In the genomic region with DNA sequence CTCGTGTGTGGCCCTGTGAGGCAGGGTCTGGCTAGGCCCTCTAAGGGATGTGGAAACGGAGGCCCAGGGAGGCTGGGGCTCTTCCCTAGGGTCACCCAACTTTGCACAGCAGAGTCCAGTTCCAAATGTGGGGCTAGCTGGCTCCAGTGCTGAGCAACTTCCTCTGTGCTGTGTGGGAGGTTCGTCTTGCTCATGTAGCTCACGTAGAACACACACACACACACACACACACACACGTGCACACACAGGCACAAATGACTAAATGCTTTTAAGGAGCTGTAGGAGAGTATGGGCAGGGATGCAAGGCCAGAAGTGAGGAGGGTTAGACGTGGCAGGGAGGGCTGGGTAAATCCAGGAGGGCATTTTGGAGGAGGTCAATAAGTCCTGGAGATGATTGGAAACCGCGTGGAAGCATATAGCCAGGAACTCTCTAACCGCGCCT, we compare ENCODE assay signal across 9 cellular contexts.
DNase-seq lines count a peak whose midpoint lies in the region; ATAC-seq lines count a peak whose summit lies in the region.
"Had no signal": no experiment of that assay in that cellular context is flagged by ENCODE, and none has a peak within 500 bp of the region (broad histone marks: within the 10 kb centered on the region; RNA-seq: fewer than 3 reads in every experiment).

No MANE protein-coding gene starts in this region.

- no peaks in the 10 kb centered on the region for H3K9me3 Mint-ChIP-seq in CD8-positive, alpha-beta memory T cell
- no peaks in the 10 kb centered on the region for H3K9me3 Mint-ChIP-seq in activated CD4-positive, alpha-beta T cell treated with anti-CD3 and anti-CD28 coated beads, Interleukin-2, amount 10 ng/mL, durations not matched to agents 7 days and 5 days

- H3K4me1 Mint-ChIP-seq in CD8-positive, alpha-beta memory T cell: peaks cover 62 to 83% (median 74%) of the 10 kb centered on the region in 3 donors
- peaks cover 54% of the 10 kb centered on the region for H3K4me1 Mint-ChIP-seq in activated CD4-positive, alpha-beta T cell treated with anti-CD3 and anti-CD28 coated beads, Interleukin-2, amount 10 ng/mL, durations not matched to agents 7 days and 5 days

- H3K27ac Mint-ChIP-seq in CD8-positive, alpha-beta memory T cell: peak overlapping the region in 6 of 8 donors; percentile 34 to 83 (median 68)
- peak overlapping the region; percentile 70 for H3K27ac Mint-ChIP-seq in activated CD4-positive, alpha-beta T cell treated with anti-CD3 and anti-CD28 coated beads, Interleukin-2, amount 10 ng/mL, durations not matched to agents 7 days and 5 days

- H3K27ac ChIP-seq in CD8-positive, alpha-beta memory T cell (ENCODE audit: low read depth, low read length): no peak overlapping the region

- peaks cover 0 to 2% (median 0%) of the 10 kb centered on the region in 3 donors for H3K36me3 Mint-ChIP-seq in CD8-positive, alpha-beta memory T cell
- no peaks in the 10 kb centered on the region for H3K36me3 Mint-ChIP-seq in activated CD4-positive, alpha-beta T cell treated with anti-CD3 and anti-CD28 coated beads, Interleukin-2, amount 10 ng/mL, durations not matched to agents 7 days and 5 days (ENCODE audit: low read depth)

- H3K27me3 Mint-ChIP-seq in CD8-positive, alpha-beta memory T cell: no peaks in the 10 kb centered on the region
- no peaks in the 10 kb centered on the region for H3K27me3 Mint-ChIP-seq in activated CD4-positive, alpha-beta T cell treated with anti-CD3 and anti-CD28 coated beads, Interleukin-2, amount 10 ng/mL, durations not matched to agents 7 days and 5 days

- no peaks in the 10 kb centered on the region for H3K9me3 ChIP-seq in CD8-positive, alpha-beta memory T cell (ENCODE audit: low read length)

- CTCF ChIA-PET in CD8-positive, alpha-beta memory T cell (lab: Charles Lee): interaction anchor here (1.2 kb wide), 1 partner anchor 8 kb away, joined by 3 read pairs; no protein-coding TSS in a partner anchor
- CTCF ChIA-PET in activated CD4-positive, alpha-beta T cell treated with anti-CD3 and anti-CD28 coated beads, Interleukin-2, amount 10 ng/mL, durations not matched to agents 7 days and 5 days (lab: Charles Lee): interaction anchor here (1.1 kb wide), 1 partner anchor 27 kb away, joined by 3 read pairs; no protein-coding TSS in a partner anchor

- H3K36me3 ChIP-seq in CD8-positive, alpha-beta memory T cell (ENCODE audit: insufficient read depth, low read length): no peaks in the 10 kb centered on the region

- H3K4me1 ChIP-seq in CD8-positive, alpha-beta memory T cell (ENCODE audit: insufficient read depth, low read length): peaks cover 43% of the 10 kb centered on the region

- peak in 1 of 5 donors; percentile 55 for DNase-seq in CD8-positive, alpha-beta memory T cell
- DNase-seq in activated CD4-positive, alpha-beta T cell treated with anti-CD3 and anti-CD28 coated beads, Interleukin-2, amount 10 ng/mL, durations not matched to agents 7 days and 5 days: peak; percentile 24
- DNase-seq in medulla oblongata (ENCODE audit: extremely low spot score) (peak; percentile 37), dermis blood vessel endothelial cell (no peak)
- DNase-seq: PC-3 had no signal

- peak; percentile 5 for ATAC-seq in HG02642 (IDR thresholded peaks at IDR 0.05; ENCODE audit: poor library complexity, unreplicated experiment)
- ATAC-seq in GM19035 (IDR thresholded peaks at IDR 0.05; ENCODE audit: unreplicated experiment): no peak
- no peak for ATAC-seq in HG02852 (IDR thresholded peaks at IDR 0.05; ENCODE audit: unreplicated experiment)
- no peak for ATAC-seq in HG03354 (IDR thresholded peaks at IDR 0.05; ENCODE audit: poor library complexity, severe bottlenecking, unreplicated experiment)
- ATAC-seq: PC-3 had no signal

- peak overlapping the region in 3 of 7 donors; percentile 36 to 48 (median 45) for H3K4me3 Mint-ChIP-seq in CD8-positive, alpha-beta memory T cell
- no peak overlapping the region for H3K4me3 Mint-ChIP-seq in activated CD4-positive, alpha-beta T cell treated with anti-CD3 and anti-CD28 coated beads, Interleukin-2, amount 10 ng/mL, durations not matched to agents 7 days and 5 days

- no peaks in the 10 kb centered on the region for H3K27me3 ChIP-seq in CD8-positive, alpha-beta memory T cell (ENCODE audit: insufficient read depth, low read length, poor library complexity, severe bottlenecking)

- POLR2A ChIA-PET in CD8-positive, alpha-beta memory T cell (lab: Charles Lee): no interaction called here
- POLR2A ChIA-PET in activated CD4-positive, alpha-beta T cell treated with anti-CD3 and anti-CD28 coated beads, Interleukin-2, amount 10 ng/mL, durations not matched to agents 7 days and 5 days (lab: Charles Lee): no interaction called here

- H3K4me3 ChIP-seq in CD8-positive, alpha-beta memory T cell (ENCODE audit: low read length): no peak overlapping the region
